ENCODE assay signal across 8 cellular contexts in the genomic region with DNA sequence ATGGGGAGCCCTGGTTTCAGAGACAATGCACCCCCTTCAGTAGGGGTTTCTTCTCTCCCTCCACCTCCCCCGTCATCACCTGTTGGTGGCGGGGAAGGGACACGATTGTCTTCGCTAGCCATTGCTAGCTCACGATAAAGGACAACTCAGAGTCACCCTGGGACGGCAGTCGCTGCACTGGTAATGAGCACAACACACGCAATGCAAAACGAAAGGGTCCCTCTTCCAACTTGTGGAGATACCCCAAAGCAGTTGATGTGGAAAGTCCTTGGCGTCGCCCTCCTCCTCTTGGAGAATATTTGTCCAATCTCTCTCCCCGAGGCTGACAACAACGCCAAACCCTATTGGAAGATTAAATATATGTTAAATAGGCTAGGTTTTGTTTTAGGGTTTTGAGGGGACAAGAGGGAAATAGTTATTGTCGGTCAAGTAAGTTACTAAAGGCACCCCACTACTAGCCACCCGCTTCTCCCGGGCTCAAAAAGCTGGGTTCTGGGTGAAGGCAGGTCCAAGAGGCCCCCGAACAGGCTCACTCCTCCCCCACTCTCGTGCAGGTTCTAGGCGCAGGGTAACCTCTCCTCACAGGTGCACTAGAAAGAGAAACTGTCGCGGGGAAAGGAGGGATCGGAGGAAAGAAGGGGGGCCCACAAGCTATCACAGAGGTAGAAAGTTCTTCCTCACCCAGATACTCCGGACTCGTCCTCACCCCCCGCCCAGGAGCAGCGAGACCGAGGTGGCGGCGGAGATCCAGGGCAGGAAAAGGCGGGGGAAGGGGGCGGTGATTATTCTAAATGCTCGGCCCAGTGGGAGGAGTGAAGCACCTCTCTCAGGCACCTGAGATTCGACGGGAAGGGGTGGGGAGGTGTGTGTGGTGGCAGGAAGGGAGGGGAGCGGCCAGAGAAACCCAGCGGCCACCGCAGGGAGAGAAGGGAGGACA. TPM values are rescaled to one million over a fixed set of nuclear protein-coding genes. Genes with fewer than 3 reads are reported as not detected.
DNase-seq lines count a peak whose midpoint lies in the region; ATAC-seq and TF ChIP-seq lines count a peak whose summit lies in the region.

A gene with protein sequence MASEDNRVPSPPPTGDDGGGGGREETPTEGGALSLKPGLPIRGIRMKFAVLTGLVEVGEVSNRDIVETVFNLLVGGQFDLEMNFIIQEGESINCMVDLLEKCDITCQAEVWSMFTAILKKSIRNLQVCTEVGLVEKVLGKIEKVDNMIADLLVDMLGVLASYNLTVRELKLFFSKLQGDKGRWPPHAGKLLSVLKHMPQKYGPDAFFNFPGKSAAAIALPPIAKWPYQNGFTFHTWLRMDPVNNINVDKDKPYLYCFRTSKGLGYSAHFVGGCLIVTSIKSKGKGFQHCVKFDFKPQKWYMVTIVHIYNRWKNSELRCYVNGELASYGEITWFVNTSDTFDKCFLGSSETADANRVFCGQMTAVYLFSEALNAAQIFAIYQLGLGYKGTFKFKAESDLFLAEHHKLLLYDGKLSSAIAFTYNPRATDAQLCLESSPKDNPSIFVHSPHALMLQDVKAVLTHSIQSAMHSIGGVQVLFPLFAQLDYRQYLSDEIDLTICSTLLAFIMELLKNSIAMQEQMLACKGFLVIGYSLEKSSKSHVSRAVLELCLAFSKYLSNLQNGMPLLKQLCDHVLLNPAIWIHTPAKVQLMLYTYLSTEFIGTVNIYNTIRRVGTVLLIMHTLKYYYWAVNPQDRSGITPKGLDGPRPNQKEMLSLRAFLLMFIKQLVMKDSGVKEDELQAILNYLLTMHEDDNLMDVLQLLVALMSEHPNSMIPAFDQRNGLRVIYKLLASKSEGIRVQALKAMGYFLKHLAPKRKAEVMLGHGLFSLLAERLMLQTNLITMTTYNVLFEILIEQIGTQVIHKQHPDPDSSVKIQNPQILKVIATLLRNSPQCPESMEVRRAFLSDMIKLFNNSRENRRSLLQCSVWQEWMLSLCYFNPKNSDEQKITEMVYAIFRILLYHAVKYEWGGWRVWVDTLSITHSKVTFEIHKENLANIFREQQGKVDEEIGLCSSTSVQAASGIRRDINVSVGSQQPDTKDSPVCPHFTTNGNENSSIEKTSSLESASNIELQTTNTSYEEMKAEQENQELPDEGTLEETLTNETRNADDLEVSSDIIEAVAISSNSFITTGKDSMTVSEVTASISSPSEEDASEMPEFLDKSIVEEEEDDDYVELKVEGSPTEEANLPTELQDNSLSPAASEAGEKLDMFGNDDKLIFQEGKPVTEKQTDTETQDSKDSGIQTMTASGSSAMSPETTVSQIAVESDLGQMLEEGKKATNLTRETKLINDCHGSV (N-terminal part only) (minus strand): TSS at position 764 of the 937 bp plus-strand sequence. CDS start 642 bp downstream, at position 122.

- H3K36me3 Mint-ChIP-seq in H9 (ENCODE audit: insufficient read depth in 1 of 3, low read depth in 3 of 3) = peaks cover 0 to 10% (median 10%) of the 10 kb centered on the region in 3 experiments; a peak in 5 of 7 replicates
- H3K36me3 Mint-ChIP-seq in neural crest cell (ENCODE audit: low read depth) = no peaks in the 10 kb centered on the region

- H3K36me3 ChIP-seq in stomach = peaks cover 0 to 3% (median 1%) of the 10 kb centered on the region in 4 donors

- no peak within 1 kb of the TSS for H4K91ac ChIP-seq in H9 (ENCODE audit: insufficient read length, low read depth, low read length)

- peak within 1 kb of the TSS; percentile 92 for H3K18ac ChIP-seq in H9 (ENCODE audit: insufficient read length, low read depth, low read length)

- intact Hi-C loops in stomach (cut with DNase I; ENCODE audit: low total_unique reads) = no loop called here

- no peak for TF ChIP-seq EP300 in stomach (IDR thresholded peaks at IDR 0.05)

- H3K4me1 Mint-ChIP-seq in H9 (peaks cover 18 to 21% of the 10 kb centered on the region in 2 experiments), neural crest cell (peaks cover 21% of the 10 kb centered on the region)

- no peak within 1 kb of the TSS for H2AK5ac ChIP-seq in H9 (ENCODE audit: insufficient read length, low read length)

- H2BK15ac ChIP-seq in H9 (ENCODE audit: low read depth, low read length) = no peak within 1 kb of the TSS

- no peak within 1 kb of the TSS for H3T11ph ChIP-seq in H9 (ENCODE audit: low read length)

- peak within 1 kb of the TSS; percentile 83 for H3K4me2 ChIP-seq in H9 (ENCODE audit: insufficient read depth, insufficient read length, low read length)

- H3K27ac Mint-ChIP-seq in H9 (peak within 1 kb of the TSS; percentile 99), neural crest cell (ENCODE audit: unreplicated experiment) (peak within 1 kb of the TSS; percentile 92)

- H3K79me2 ChIP-seq in H9 (ENCODE audit: insufficient read depth, low read length) = peaks cover 10% of the 10 kb centered on the region; the same call in 1 of the 2 replicates

- H3K14ac ChIP-seq in H9 (ENCODE audit: insufficient read depth, low read length) = peak within 1 kb of the TSS; percentile 93

- H3K9ac ChIP-seq in H9 (ENCODE audit: extremely low read depth, insufficient read length, low read length) = peak within 1 kb of the TSS; percentile 84

- no peaks in the 10 kb centered on the region for H3K9me3 ChIP-seq in H9 (ENCODE audit: control insufficient read depth, low read depth, low read length)
- H3K9me3 ChIP-seq in stomach = no peaks in the 10 kb centered on the region

- no peaks in the 10 kb centered on the region for H3K79me1 ChIP-seq in H9 (ENCODE audit: insufficient read depth, low read depth, low read length, poor library complexity, severe bottlenecking)

- H2BK20ac ChIP-seq in H9 (ENCODE audit: low read depth, low read length, poor library complexity, severe bottlenecking) = no peak within 1 kb of the TSS

- no peaks in the 10 kb centered on the region for H3K27me3 Mint-ChIP-seq in H9 (ENCODE audit: low read depth)
- H3K27me3 Mint-ChIP-seq in neural crest cell (ENCODE audit: low read depth) = no peaks in the 10 kb centered on the region

- H4K5ac ChIP-seq in H9 (ENCODE audit: insufficient read length, low read depth, low read length) = peak within 1 kb of the TSS; percentile 57

- peak within 1 kb of the TSS; percentile 90 for H3K27ac ChIP-seq in H9 (ENCODE audit: insufficient read length, low read depth, low read length)
- H3K27ac ChIP-seq in foreskin keratinocyte = peak within 1 kb of the TSS; percentile 78
- peak within 1 kb of the TSS; percentile 96 to 99 (median 98) for H3K27ac ChIP-seq in stomach

- H3K56ac ChIP-seq in H9 (ENCODE audit: insufficient read length, low read depth, low read length) = no peak within 1 kb of the TSS

- H3K23ac ChIP-seq in H9 (ENCODE audit: insufficient read length, low read depth, low read length) = no peak within 1 kb of the TSS

- no peak within 1 kb of the TSS for H3K4ac ChIP-seq in H9 (ENCODE audit: low read depth, low read length)

- no peak within 1 kb of the TSS for H2AFZ ChIP-seq in H9 (ENCODE audit: low read length)

- H3K27me3 ChIP-seq in H9 (ENCODE audit: insufficient read depth, low read length) (no peaks in the 10 kb centered on the region), foreskin keratinocyte (no peaks in the 10 kb centered on the region), stomach (no peaks in the 10 kb centered on the region)

- peak within 1 kb of the TSS; percentile 51 for H2BK12ac ChIP-seq in H9 (ENCODE audit: insufficient read length, low read depth, low read length)

- peaks cover 5% of the 10 kb centered on the region for H3K23me2 ChIP-seq in H9 (ENCODE audit: insufficient read length, low read depth, low read length, poor library complexity, severe bottlenecking)

- H2BK5ac ChIP-seq in H9 (ENCODE audit: insufficient read length, low read length) = peak within 1 kb of the TSS; percentile 24

- peak; percentile 76 for ATAC-seq in foreskin keratinocyte

- TF ChIP-seq CTCF in H9 (conservative IDR thresholded peaks at IDR 0.05) (no peak), foreskin keratinocyte (conservative IDR thresholded peaks at IDR 0.05) (no peak), neural crest cell (conservative IDR thresholded peaks at IDR 0.05) (no peak), stomach (IDR thresholded peaks at IDR 0.05) (no peak)

- H2BK120ac ChIP-seq in H9 (ENCODE audit: low read depth, low read length, poor library complexity, severe bottlenecking) = no peak within 1 kb of the TSS

- peaks cover 2% of the 10 kb centered on the region for H4K20me1 ChIP-seq in H9 (ENCODE audit: control insufficient read depth, insufficient read depth, insufficient read length)

- peak in 1 of 4 donors; percentile 39 for TF ChIP-seq POLR2A in stomach (IDR thresholded peaks at IDR 0.05)

- H3K9me3 Mint-ChIP-seq in H9 (no peaks in the 10 kb centered on the region), neural crest cell (no peaks in the 10 kb centered on the region)

- DNase-seq in Daoy (ENCODE audit: low read depth) (peak; percentile 65), H9 (peak; percentile 95), M059J (ENCODE audit: low read depth) (peak; percentile 78), SHP77 treated with DMSO at 0.1 percent for 48 hours (lab: John Stamatoyannopoulos, UW) (peak; percentile 26), foreskin keratinocyte (peak; percentile 77 to 85), neural crest cell (ENCODE audit: low read depth, low spot score) (peak; percentile 52), stomach (peak; percentile 87)
- peak; percentile 94 for DNase-seq in activated effector memory CD4-positive, alpha-beta T cell treated with anti-CD3 and anti-CD28 coated beads, Interleukin-2, amount 50 U/mL, for 16 hours

- H4K8ac ChIP-seq in H9 (replicated peaks; ENCODE audit: insufficient read length, low read depth, low read length) = no peak within 1 kb of the TSS

- WGBS in H9 (ENCODE audit: extremely low coverage, insufficient read length, low lambda C conversion rate) = no CpG with 5 or more reads among the region's 37 CpGs
- 0 to 1% (median 0%) methylated on average over 20 to 37 of the region's 37 CpGs for WGBS in stomach, 5 donors

- H3K4me3 Mint-ChIP-seq in H9 = peak within 1 kb of the TSS; percentile 98 to 100
- H3K4me3 Mint-ChIP-seq in neural crest cell = peak within 1 kb of the TSS; percentile 100

- no peaks in the 10 kb centered on the region for H3K4me1 ChIP-seq in H9 (ENCODE audit: insufficient read depth, low read length)
- peaks cover 10% of the 10 kb centered on the region for H3K4me1 ChIP-seq in foreskin keratinocyte
- H3K4me1 ChIP-seq in stomach = peaks cover 9 to 39% (median 25%) of the 10 kb centered on the region in 4 donors

- peak within 1 kb of the TSS; percentile 91 to 98 (median 97) for H3K4me3 ChIP-seq in stomach

RNA-seq across cellular contexts. Expression of the gene that starts here (rescaled TPM):
- 11.2 and 16.6 TPM in 2 replicates for total RNA-seq in Daoy (2014; rRNA removed; shearing (Covaris generic))
- 52.6 and 55.3 TPM in 2 replicates for total RNA-seq in H9 (2021)
- total RNA-seq in M059J (2014; rRNA removed; shearing (Covaris generic)) = 14.0 and 28.9 TPM in 2 replicates
- 40.1 and 44.1 TPM in 2 replicates for total RNA-seq in foreskin keratinocyte
- polyA plus RNA-seq in foreskin keratinocyte = 10.2 and 11.6 TPM in 2 replicates
- total RNA-seq in neural crest cell = 28.2 and 30.3 TPM in 2 replicates
- 100 to 1,000 TPM in 2 of 5 donors, 10 to 100 TPM in 3; 63.0 to 156 (median 87.1) TPM for total RNA-seq in stomach
- polyA plus RNA-seq in stomach = 10 to 100 TPM in 1 of 3 donors, 1 to 10 TPM in 2; 7.3 to 13.6 (median 9.7) TPM

Comparison
In these comparisons a context has a peak if more than half of its experiments do, and no peak if none do; other contexts are left out.
1. Peak in every context shown above with its lines: DNase-seq, ATAC-seq, H3K4me3 ChIP-seq and H3K27ac ChIP-seq.
2. DNase-seq: peak in every context shown above with its lines; median percentile 95 in H9; 94 in activated effector memory CD4-positive, alpha-beta T cell treated with anti-CD3 and anti-CD28 coated beads, Interleukin-2, amount 50 U/mL, for 16 hours; 87 in stomach; 81 in foreskin keratinocyte; 78 in M059J; 65 in Daoy; 52 in neural crest cell; 26 in SHP77 treated with DMSO at 0.1 percent for 48 hours.